In genomic region chr14:49907186-49907585, GRCh38 we compare ENCODE assay signal across 13 cellular contexts. TPM values are rescaled to one million over a fixed set of nuclear protein-coding genes. Genes with fewer than 3 reads are reported as not detected.
DNase-seq lines count a peak whose midpoint lies in the region; ATAC-seq and TF ChIP-seq lines count a peak whose summit lies in the region.
"Had no signal": no experiment of that assay in that cellular context is flagged by ENCODE, and none has a peak within 500 bp of the region (broad histone marks: within the 10 kb centered on the region; RNA-seq: fewer than 3 reads in every experiment).

No MANE protein-coding gene starts in this region.

- CTCF ChIA-PET in activated CD8-positive, alpha-beta T cell treated with anti-CD3 and anti-CD28 coated beads for 36 hours (lab: Charles Lee) = interaction anchor here (1.0 to 1.5 kb wide), 4 partner anchors 22 to 131 kb away, joined by 3 to 6 read pairs (median 4); no protein-coding TSS in a partner anchor

- ATAC-seq in activated T-cell treated with anti-CD3 and anti-CD28 coated beads, Interleukin-2, amount 50 U/mL, for 72 hours (replicated peaks in 1 of 2) = no peak
- no peak for ATAC-seq in activated CD8-positive, alpha-beta T cell treated with anti-CD3 and anti-CD28 coated beads for 36 hours
- peak; percentile 64 for ATAC-seq in esophagus mucosa
- ATAC-seq in HG03457 (IDR thresholded peaks at IDR 0.05; ENCODE audit: unreplicated experiment) = no peak

- peaks cover 0 to under 1% of the 10 kb centered on the region in 2 donors for H3K9me3 Mint-ChIP-seq in activated T-cell treated with anti-CD3 and anti-CD28 coated beads, Interleukin-2, amount 50 U/mL, for 72 hours
- H3K9me3 Mint-ChIP-seq in activated CD8-positive, alpha-beta T cell treated with anti-CD3 and anti-CD28 coated beads for 36 hours = peaks cover 5% of the 10 kb centered on the region
- H3K9me3 Mint-ChIP-seq in neural progenitor cell = no peaks in the 10 kb centered on the region

- H3K4me1 Mint-ChIP-seq in activated T-cell treated with anti-CD3 and anti-CD28 coated beads, Interleukin-2, amount 50 U/mL, for 72 hours (ENCODE audit: low read depth) = peaks cover 57% of the 10 kb centered on the region
- peaks cover 45% of the 10 kb centered on the region for H3K4me1 Mint-ChIP-seq in activated CD8-positive, alpha-beta T cell treated with anti-CD3 and anti-CD28 coated beads for 36 hours (ENCODE audit: low read depth)
- no peaks in the 10 kb centered on the region for H3K4me1 Mint-ChIP-seq in neural progenitor cell

- H3K4me2 ChIP-seq in neural progenitor cell = no peak overlapping the region

- no peaks in the 10 kb centered on the region for H3K27me3 Mint-ChIP-seq in activated T-cell treated with anti-CD3 and anti-CD28 coated beads, Interleukin-2, amount 50 U/mL, for 72 hours (ENCODE audit: low read depth)
- no peaks in the 10 kb centered on the region for H3K27me3 Mint-ChIP-seq in activated CD8-positive, alpha-beta T cell treated with anti-CD3 and anti-CD28 coated beads for 36 hours
- peaks cover 2% of the 10 kb centered on the region for H3K27me3 Mint-ChIP-seq in neural progenitor cell (ENCODE audit: insufficient read depth, low read depth)

- no peak for TF ChIP-seq CTCF in activated CD8-positive, alpha-beta T cell treated with anti-CD3 and anti-CD28 coated beads for 36 hours (IDR thresholded peaks at IDR 0.05)
- no peak for TF ChIP-seq CTCF in suprapubic skin (IDR thresholded peaks at IDR 0.05)
- no peak for TF ChIP-seq CTCF in neural progenitor cell (IDR thresholded peaks at IDR 0.05)

- H3K9me3 ChIP-seq in suprapubic skin = no peaks in the 10 kb centered on the region
- no peaks in the 10 kb centered on the region for H3K9me3 ChIP-seq in neural progenitor cell (ENCODE audit: low read depth)
- H3K9me3 ChIP-seq: pancreas, thoracic aorta had no signal

- no peaks in the 10 kb centered on the region for H3K36me3 ChIP-seq in suprapubic skin
- H3K36me3 ChIP-seq in neural progenitor cell = no peaks in the 10 kb centered on the region
- H3K36me3 ChIP-seq: pancreas, thoracic aorta had no signal

- peak overlapping the region; percentile 66 for H3K27ac ChIP-seq in suprapubic skin
- H3K27ac ChIP-seq in neural progenitor cell = no peak overlapping the region

- H3K27me3 ChIP-seq in suprapubic skin (no peaks in the 10 kb centered on the region), neural progenitor cell (no peaks in the 10 kb centered on the region)
- H3K27me3 ChIP-seq: pancreas had no signal

- DNase-seq in activated T-cell treated with anti-CD3 and anti-CD28 coated beads, Interleukin-2, amount 50 U/mL, for 72 hours = no peak
- DNase-seq in activated T-cell treated with anti-CD3 and anti-CD28 coated beads, Interleukin-2, amount 50 U/mL, for 1 hour = no peak
- DNase-seq in activated CD8-positive, alpha-beta T cell treated with anti-CD3 and anti-CD28 coated beads for 36 hours = no peak
- DNase-seq in suprapubic skin (ENCODE audit: low spot score in 2 of 2) (no peak), neural progenitor cell (ENCODE audit: low spot score) (no peak)
- no peak for DNase-seq in activated CD4-positive, CD25-positive, alpha-beta regulatory T cell treated with anti-CD3 and anti-CD28 coated beads, Interleukin-2, amount 50 U/mL, for 72 hours
- DNase-seq: NCI-H1694; pancreas; stimulated activated CD4-positive, alpha-beta T cell treated with anti-CD3 and anti-CD28 coated beads, Interleukin-4, amount 100 ng/mL, for 4 hours; T1000 had no signal

- H3K4me1 ChIP-seq in suprapubic skin = peaks cover 43% of the 10 kb centered on the region
- no peaks in the 10 kb centered on the region for H3K4me1 ChIP-seq in neural progenitor cell

- H3K4me3 ChIP-seq in suprapubic skin (no peak overlapping the region), neural progenitor cell (no peak overlapping the region)
- H3K4me3 ChIP-seq: pancreas had no signal

- H3F3A ChIP-seq in neural progenitor cell (ENCODE audit: low read depth) = no peaks in the 10 kb centered on the region

- no peak overlapping the region for H3K9ac ChIP-seq in neural progenitor cell

- peaks cover 3 to 8% of the 10 kb centered on the region in 2 donors for H3K36me3 Mint-ChIP-seq in activated T-cell treated with anti-CD3 and anti-CD28 coated beads, Interleukin-2, amount 50 U/mL, for 72 hours (ENCODE audit: insufficient read depth in 2 of 2)
- peaks cover 16% of the 10 kb centered on the region for H3K36me3 Mint-ChIP-seq in activated CD8-positive, alpha-beta T cell treated with anti-CD3 and anti-CD28 coated beads for 36 hours (ENCODE audit: low read depth)
- no peaks in the 10 kb centered on the region for H3K36me3 Mint-ChIP-seq in neural progenitor cell

- H3K27ac Mint-ChIP-seq in activated T-cell treated with anti-CD3 and anti-CD28 coated beads, Interleukin-2, amount 50 U/mL, for 72 hours = peak overlapping the region; percentile 42
- H3K27ac Mint-ChIP-seq in activated CD8-positive, alpha-beta T cell treated with anti-CD3 and anti-CD28 coated beads for 36 hours = peak overlapping the region; percentile 88
- no peak overlapping the region for H3K27ac Mint-ChIP-seq in neural progenitor cell

- no peak for TF ChIP-seq EP300 in suprapubic skin (IDR thresholded peaks at IDR 0.05)

- no peak for TF ChIP-seq POLR2A in suprapubic skin (IDR thresholded peaks at IDR 0.05)

- no peak overlapping the region for H2AFZ ChIP-seq in neural progenitor cell (replicated peaks)

- no peaks in the 10 kb centered on the region for H3K79me2 ChIP-seq in neural progenitor cell (ENCODE audit: low read depth)

- intact Hi-C loops in activated CD8-positive, alpha-beta T cell treated with anti-CD3 and anti-CD28 coated beads for 36 hours (cut with micrococcal nuclease) = loop anchor here (5.0 kb wide), 1 partner anchor 35 kb away; no protein-coding TSS in a partner anchor

- 39% methylated on average over 5 of the region's 5 CpGs for WGBS in suprapubic skin

- POLR2A ChIA-PET in activated CD8-positive, alpha-beta T cell treated with anti-CD3 and anti-CD28 coated beads for 36 hours (lab: Charles Lee) = interaction anchor here (1.1 to 4.0 kb wide), 4 partner anchors 8 to 187 kb away, joined by 3 to 18 read pairs (median 6); no protein-coding TSS in a partner anchor

- H3K4me3 Mint-ChIP-seq in activated T-cell treated with anti-CD3 and anti-CD28 coated beads, Interleukin-2, amount 50 U/mL, for 72 hours = peak overlapping the region; percentile 67 to 87
- peak overlapping the region; percentile 49 for H3K4me3 Mint-ChIP-seq in activated CD8-positive, alpha-beta T cell treated with anti-CD3 and anti-CD28 coated beads for 36 hours
- H3K4me3 Mint-ChIP-seq in neural progenitor cell = no peak overlapping the region

- no peaks in the 10 kb centered on the region for H4K20me1 ChIP-seq in neural progenitor cell (ENCODE audit: low read depth)

RNA-seq across cellular contexts. Expression of gene ARF6, which starts 14.3 kb away (rescaled TPM):
- total RNA-seq in activated T-cell treated with anti-CD3 and anti-CD28 coated beads, Interleukin-2, amount 50 U/mL, for 72 hours = 100 to 1,000 TPM; 218 to 219 TPM
- 100 to 1,000 TPM; 170 TPM for total RNA-seq in activated CD8-positive, alpha-beta T cell treated with anti-CD3 and anti-CD28 coated beads for 36 hours
- total RNA-seq in esophagus mucosa (144 TPM), suprapubic skin (100 to 1,000 TPM in 1 of 4 donors, 10 to 100 TPM in 3; 48.0 to 125 (median 85.3) TPM), neural progenitor cell (ENCODE audit: low replicate concordance) (41.6 and 48.7 TPM in 2 replicates)

RNA-seq across cellular contexts. Expression of gene NEMF, which starts 54.6 kb away (rescaled TPM):
- total RNA-seq in activated T-cell treated with anti-CD3 and anti-CD28 coated beads, Interleukin-2, amount 50 U/mL, for 72 hours = 10 to 100 TPM; 68.8 to 71.7 TPM
- 10 to 100 TPM; 62.3 to 63.8 TPM for total RNA-seq in activated CD8-positive, alpha-beta T cell treated with anti-CD3 and anti-CD28 coated beads for 36 hours
- total RNA-seq in esophagus mucosa (40.1 TPM), suprapubic skin (100 to 1,000 TPM in 1 of 4 donors, 10 to 100 TPM in 3; 70.6 to 181 (median 81.5) TPM), neural progenitor cell (ENCODE audit: low replicate concordance) (60.5 and 83.0 TPM in 2 replicates)
